11 cellular contexts compared by ENCODE assay signal in genomic region chr21:46100426-46100825, GRCh38. TPM values are rescaled to one million over a fixed set of nuclear protein-coding genes. Genes with fewer than 3 reads are reported as not detected.
DNase-seq lines count a peak whose midpoint lies in the region; ATAC-seq, FAIRE-seq and TF ChIP-seq lines count a peak whose summit lies in the region.
"Had no signal": no experiment of that assay in that cellular context is flagged by ENCODE, and none has a peak within 500 bp of the region (broad histone marks: within the 10 kb centered on the region; RNA-seq: fewer than 3 reads in every experiment).

No MANE protein-coding gene starts in this region.

- H3K4me3 ChIP-seq in smooth muscle cell, result peak overlapping the region; percentile 86
- no peak overlapping the region for H3K4me3 ChIP-seq in H7 (ENCODE audit: insufficient read depth, low read depth, low read length)

- H3K4me3 Mint-ChIP-seq in activated naive CD8-positive, alpha-beta T cell treated with anti-CD3 and anti-CD28 coated beads, Interleukin-2, amount 50 U/mL, for 24 hours, result peak overlapping the region; percentile 2

- H3K27me3 ChIP-seq in smooth muscle cell (ENCODE audit: low read depth), result no peaks in the 10 kb centered on the region
- H3K27me3 ChIP-seq in H7 (ENCODE audit: control insufficient read depth, insufficient read depth, low read length), result peaks cover 7% of the 10 kb centered on the region

- H3K79me2 ChIP-seq in smooth muscle cell (ENCODE audit: low read depth), result peaks cover 100% of the 10 kb centered on the region

- H3K9me3 ChIP-seq in smooth muscle cell (replicated peaks; ENCODE audit: low read depth), result no peaks in the 10 kb centered on the region

- H3F3A ChIP-seq in smooth muscle cell (ENCODE audit: low read depth), result peaks cover 53% of the 10 kb centered on the region

- peak overlapping the region; percentile 77 for H3K27ac ChIP-seq in smooth muscle cell (ENCODE audit: low read depth)

- H2AFZ ChIP-seq in smooth muscle cell (ENCODE audit: low read depth), result no peak overlapping the region

- H3K36me3 ChIP-seq in smooth muscle cell (ENCODE audit: low read depth) (peaks cover 7% of the 10 kb centered on the region), H7 (replicated peaks; ENCODE audit: control insufficient read depth, insufficient read depth, low read length) (no peaks in the 10 kb centered on the region)

- no peak for ATAC-seq in activated naive CD8-positive, alpha-beta T cell treated with anti-CD3 and anti-CD28 coated beads, Interleukin-2, amount 50 U/mL, for 24 hours
- ATAC-seq in GM18519 (IDR thresholded peaks at IDR 0.05; ENCODE audit: low FRiP score, unreplicated experiment), result no peak
- ATAC-seq: T-helper 17 cell had no signal

- H3K4me1 ChIP-seq in smooth muscle cell (ENCODE audit: low read depth), result no peaks in the 10 kb centered on the region

- FAIRE-seq in H54 (lab: Jason Lieb, UNC) (peak; percentile 36), GM12891 (lab: Jason Lieb, UNC) (no peak)

- DNase-seq in H54 (ENCODE audit: insufficient read length, low spot score), result no peak
- no peak for DNase-seq in activated naive CD8-positive, alpha-beta T cell treated with anti-CD3 and anti-CD28 coated beads, Interleukin-2, amount 50 U/mL, for 24 hours
- peak; percentile 31 for DNase-seq in iris pigment epithelial cell (ENCODE audit: low read depth)
- no peak for DNase-seq in smooth muscle cell (lab: John Stamatoyannopoulos, UW; ENCODE audit: unreplicated experiment)
- DNase-seq in DMS153 treated with DMSO at 0.1 percent for 48 hours (lab: John Stamatoyannopoulos, UW; ENCODE audit: unreplicated experiment), result no peak
- no peak for DNase-seq in GM12891 (ENCODE audit: insufficient read length, low spot score)
- no peak for DNase-seq in H7
- DNase-seq: NCI-H446, T-helper 17 cell had no signal

- no peak for TF ChIP-seq CTCF in smooth muscle cell (IDR thresholded peaks at IDR 0.05; ENCODE audit: borderline replicate concordance, insufficient read depth, poor library complexity, severe bottlenecking)

- 32% methylated on average over 7 of the region's 7 CpGs for WGBS in smooth muscle cell (ENCODE audit: low lambda C conversion rate)

- H3K36me3 Mint-ChIP-seq in activated naive CD8-positive, alpha-beta T cell treated with anti-CD3 and anti-CD28 coated beads, Interleukin-2, amount 50 U/mL, for 24 hours (ENCODE audit: low read depth), result peaks cover 14% of the 10 kb centered on the region

- peak overlapping the region; percentile 94 for H3K4me2 ChIP-seq in smooth muscle cell

- H3K9me3 Mint-ChIP-seq in activated naive CD8-positive, alpha-beta T cell treated with anti-CD3 and anti-CD28 coated beads, Interleukin-2, amount 50 U/mL, for 24 hours, result peaks cover 20% of the 10 kb centered on the region

- H3K9ac ChIP-seq in smooth muscle cell (ENCODE audit: low read depth), result peak overlapping the region; percentile 58

- H3K27me3 Mint-ChIP-seq in activated naive CD8-positive, alpha-beta T cell treated with anti-CD3 and anti-CD28 coated beads, Interleukin-2, amount 50 U/mL, for 24 hours, result peaks cover 40% of the 10 kb centered on the region

- H3K27ac Mint-ChIP-seq in activated naive CD8-positive, alpha-beta T cell treated with anti-CD3 and anti-CD28 coated beads, Interleukin-2, amount 50 U/mL, for 24 hours, result no peak overlapping the region
- H3K27ac Mint-ChIP-seq: T-helper 17 cell had no signal

- peaks cover 69% of the 10 kb centered on the region for H4K20me1 ChIP-seq in smooth muscle cell (ENCODE audit: low read depth)

- peaks cover 14% of the 10 kb centered on the region for H3K4me1 Mint-ChIP-seq in activated naive CD8-positive, alpha-beta T cell treated with anti-CD3 and anti-CD28 coated beads, Interleukin-2, amount 50 U/mL, for 24 hours

- TF ChIP-seq POLR2A in H54 (IDR thresholded peaks at IDR 0.05; ENCODE audit: low read depth, low read length) (no peak), GM12891 (IDR thresholded peaks at IDR 0.05; ENCODE audit: low read depth, low read length) (no peak)

TF ChIP-seq in GM12891, 5 proteins besides CTCF, POLR2A, EP300 and RAD21:
- no peak for TF ChIP-seq TAF1 (IDR thresholded peaks at IDR 0.05; ENCODE audit: low read depth, low read length)

RNA-seq across cellular contexts. Expression of gene COL6A2, which starts 2.5 kb away (rescaled TPM):
- 1,570 and 1,698 TPM in 2 replicates for total RNA-seq in smooth muscle cell
- polyA plus RNA-seq in smooth muscle cell, result 2,969 and 4,089 TPM in 2 replicates
- polyA plus RNA-seq in GM12891 (2012; ENCODE audit: low read depth, missing spikeins), result 1.5 TPM
- 127 and 143 TPM in 2 replicates for total RNA-seq in H7 (2014; rRNA removed; shearing (Covaris generic))

RNA-seq across cellular contexts. Expression of gene FTCD, which starts 55.0 kb away (rescaled TPM):
- 1.3 and 4.1 TPM in 2 replicates for total RNA-seq in smooth muscle cell
- 15.2 and 18.0 TPM in 2 replicates for polyA plus RNA-seq in smooth muscle cell
- polyA plus RNA-seq in GM12891 (2012; ENCODE audit: low read depth, missing spikeins), result 0.45 TPM
- total RNA-seq in H7 (2014; rRNA removed; shearing (Covaris generic)), result 1.6 TPM in 1 of 2 replicates, not detected in the other
- total RNA-seq: epithelial cell of proximal tubule had no signal

Comparison
In these comparisons a context has a peak if more than half of its experiments do, and no peak if none do; other contexts are left out.
1. RNA of gene COL6A2, which starts 2.5 kb away (total RNA-seq): 1,570 to 1,698 TPM in smooth muscle cell; 127 to 143 TPM in H7; every median in the first group is over 10 times any median in the second.